In the genomic region with DNA sequence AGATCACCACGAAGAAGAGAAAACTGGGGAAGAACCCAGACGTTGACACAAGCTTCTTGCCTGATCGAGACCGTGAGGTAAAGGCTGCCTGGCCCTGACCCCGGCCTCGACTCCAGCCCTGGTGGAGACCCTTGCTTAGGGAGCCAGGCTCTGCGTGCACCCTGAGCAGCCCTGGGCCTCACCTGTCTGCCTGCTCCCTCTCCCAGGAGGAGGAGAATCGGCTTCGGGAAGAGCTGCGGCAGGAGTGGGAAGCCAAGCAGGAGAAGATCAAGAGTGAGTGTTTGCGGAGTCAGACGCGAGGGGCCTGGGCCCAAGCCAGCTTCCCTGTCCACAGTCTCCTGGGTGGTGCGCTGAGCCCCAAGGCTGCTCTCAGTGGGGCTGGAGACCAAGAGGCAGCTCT, we compare ENCODE assay signal across 33 cellular contexts.
"Had no signal": no experiment of that assay in that cellular context is flagged by ENCODE, and none has a peak within 500 bp of the region (broad histone marks: within the 10 kb centered on the region; RNA-seq: fewer than 3 reads in every experiment).

No MANE protein-coding gene starts in this region.

- H3K27me3 Mint-ChIP-seq: activated B cell treated with CpG ODN at 0.5 μM for 24 hours; activated CD4-positive, alpha-beta memory T cell treated with anti-CD3 and anti-CD28 coated beads for 36 hours; activated CD4-positive, alpha-beta memory T cell treated with anti-CD3 and anti-CD28 coated beads, Interleukin-2, amount 10 ng/mL, durations not matched to agents 7 days and 5 days; activated CD4-positive, alpha-beta T cell treated with anti-CD3 and anti-CD28 coated beads for 36 hours; activated CD4-positive, alpha-beta T cell treated with anti-CD3 and anti-CD28 coated beads, Interleukin-2, amount 10 ng/mL, durations not matched to agents 24 days and 14 days; activated CD4-positive, alpha-beta T cell treated with anti-CD3 and anti-CD28 coated beads, Interleukin-2, amount 10 ng/mL, durations not matched to agents 7 days and 5 days; activated CD8-positive, alpha-beta memory T cell treated with anti-CD3 and anti-CD28 coated beads, Interleukin-2, amount 10 ng/mL, durations not matched to agents 7 days and 5 days; activated CD8-positive, alpha-beta T cell treated with anti-CD3 and anti-CD28 coated beads for 36 hours; T-cell; T-helper 17 cell had no signal

- H3K4me1 Mint-ChIP-seq: WTC11 had no signal

- H3K9me3 Mint-ChIP-seq: activated B cell treated with CpG ODN at 0.5 μM for 24 hours; activated CD4-positive, alpha-beta memory T cell treated with anti-CD3 and anti-CD28 coated beads for 36 hours; activated CD4-positive, alpha-beta memory T cell treated with anti-CD3 and anti-CD28 coated beads, Interleukin-2, amount 10 ng/mL, durations not matched to agents 7 days and 5 days; activated CD4-positive, alpha-beta T cell treated with anti-CD3 and anti-CD28 coated beads, Interleukin-2, amount 10 ng/mL, durations not matched to agents 24 days and 14 days; activated CD4-positive, alpha-beta T cell treated with anti-CD3 and anti-CD28 coated beads, Interleukin-2, amount 10 ng/mL, durations not matched to agents 7 days and 5 days; activated CD8-positive, alpha-beta T cell treated with anti-CD3 and anti-CD28 coated beads for 36 hours; T-cell; T-helper 1 cell treated with Interleukin-12 subunit alpha and Interleukin-12 subunit beta and Interleukin-4 antibody, amounts not matched to agents 30 μg/mL and 1 μg/mL, for 36 hours; T-helper 2 cell treated with Interferon-gamma antibody and Interleukin-4, amounts not matched to agents 5 μg/mL and 100 μg/mL, for 36 hours; WTC11 had no signal

- H3K4me3 Mint-ChIP-seq: activated B cell treated with CpG ODN at 0.5 μM for 24 hours; activated CD4-positive, alpha-beta memory T cell treated with anti-CD3 and anti-CD28 coated beads for 36 hours; activated CD4-positive, alpha-beta memory T cell treated with anti-CD3 and anti-CD28 coated beads, Interleukin-2, amount 10 ng/mL, durations not matched to agents 7 days and 5 days; activated CD4-positive, alpha-beta T cell treated with anti-CD3 and anti-CD28 coated beads for 36 hours; activated CD4-positive, alpha-beta T cell treated with anti-CD3 and anti-CD28 coated beads, Interleukin-2, amount 10 ng/mL, durations not matched to agents 24 days and 14 days; activated CD4-positive, alpha-beta T cell treated with anti-CD3 and anti-CD28 coated beads, Interleukin-2, amount 10 ng/mL, durations not matched to agents 7 days and 5 days; activated CD8-positive, alpha-beta memory T cell treated with anti-CD3 and anti-CD28 coated beads, Interleukin-2, amount 10 ng/mL, durations not matched to agents 7 days and 5 days; activated CD8-positive, alpha-beta T cell treated with anti-CD3 and anti-CD28 coated beads for 36 hours; activated CD8-positive, alpha-beta T cell treated with anti-CD3 and anti-CD28 coated beads, Interleukin-2, amount 10 ng/mL, durations not matched to agents 7 days and 5 days; T-cell; T-helper 1 cell treated with Interleukin-12 subunit alpha and Interleukin-12 subunit beta and Interleukin-4 antibody, amounts not matched to agents 30 μg/mL and 1 μg/mL, for 36 hours; T-helper 17 cell; T-helper 2 cell treated with Interferon-gamma antibody and Interleukin-4, amounts not matched to agents 5 μg/mL and 100 μg/mL, for 36 hours; WTC11 had no signal

- DNase-seq: activated B cell treated with CpG ODN at 0.5 μM for 24 hours; activated CD4-positive, alpha-beta memory T cell treated with anti-CD3 and anti-CD28 coated beads for 36 hours; activated CD4-positive, alpha-beta memory T cell treated with anti-CD3 and anti-CD28 coated beads, Interleukin-2, amount 10 ng/mL, durations not matched to agents 7 days and 5 days; activated CD4-positive, alpha-beta T cell treated with anti-CD3 and anti-CD28 coated beads for 1 hour; activated CD4-positive, alpha-beta T cell treated with anti-CD3 and anti-CD28 coated beads for 36 hours; activated CD4-positive, alpha-beta T cell treated with anti-CD3 and anti-CD28 coated beads for 4 hours; activated CD4-positive, alpha-beta T cell treated with anti-CD3 and anti-CD28 coated beads for 48 hours; activated CD4-positive, alpha-beta T cell treated with anti-CD3 and anti-CD28 coated beads, Interleukin-2, amount 10 ng/mL, durations not matched to agents 24 days and 14 days; activated CD4-positive, alpha-beta T cell treated with anti-CD3 and anti-CD28 coated beads, Interleukin-2, amount 10 ng/mL, durations not matched to agents 7 days and 5 days; activated CD4-positive, alpha-beta T cell treated with anti-CD3 and anti-CD28 coated beads, Interleukin-2, amount 50 U/mL, for 1 hour; activated CD4-positive, alpha-beta T cell treated with anti-CD3 and anti-CD28 coated beads, Interleukin-2, amount 50 U/mL, for 4 hours; activated CD4-positive, alpha-beta T cell treated with anti-CD3 and anti-CD28 coated beads, Interleukin-2, amount 50 U/mL, for 48 hours; activated CD4-positive, CD25-positive, alpha-beta regulatory T cell; activated CD4-positive, CD25-positive, alpha-beta regulatory T cell treated with anti-CD3 and anti-CD28 coated beads, Interleukin-2, amount 50 U/mL, for 72 hours; activated CD8-positive, alpha-beta memory T cell treated with anti-CD3 and anti-CD28 coated beads for 24 hours; activated CD8-positive, alpha-beta memory T cell treated with anti-CD3 and anti-CD28 coated beads, Interleukin-2, amount 10 ng/mL, durations not matched to agents 7 days and 5 days; activated CD8-positive, alpha-beta memory T cell treated with anti-CD3 and anti-CD28 coated beads, Interleukin-2, amount 50 U/mL, for 4 hours; activated CD8-positive, alpha-beta memory T cell treated with anti-CD3 and anti-CD28 coated beads, Interleukin-2, amount 50 U/mL, for 48 hours; activated CD8-positive, alpha-beta T cell treated with anti-CD3 and anti-CD28 coated beads for 36 hours; activated CD8-positive, alpha-beta T cell treated with anti-CD3 and anti-CD28 coated beads, Interleukin-2, amount 10 ng/mL, durations not matched to agents 7 days and 5 days; SW 1271; T-cell; T-helper 1 cell; T-helper 17 cell; T-helper 2 cell; T-helper 9 cell; T1000; WERI-Rb-1 had no signal

- FAIRE-seq: TTC549 had no signal

- H3K27ac ChIP-seq: VCaP, WERI-Rb-1 had no signal

- H3K27ac Mint-ChIP-seq: activated B cell treated with CpG ODN at 0.5 μM for 24 hours; activated CD4-positive, alpha-beta memory T cell treated with anti-CD3 and anti-CD28 coated beads for 36 hours; activated CD4-positive, alpha-beta memory T cell treated with anti-CD3 and anti-CD28 coated beads, Interleukin-2, amount 10 ng/mL, durations not matched to agents 7 days and 5 days; activated CD4-positive, alpha-beta T cell treated with anti-CD3 and anti-CD28 coated beads for 36 hours; activated CD4-positive, alpha-beta T cell treated with anti-CD3 and anti-CD28 coated beads, Interleukin-2, amount 10 ng/mL, durations not matched to agents 24 days and 14 days; activated CD4-positive, alpha-beta T cell treated with anti-CD3 and anti-CD28 coated beads, Interleukin-2, amount 10 ng/mL, durations not matched to agents 7 days and 5 days; activated CD8-positive, alpha-beta memory T cell treated with anti-CD3 and anti-CD28 coated beads, Interleukin-2, amount 10 ng/mL, durations not matched to agents 7 days and 5 days; activated CD8-positive, alpha-beta T cell treated with anti-CD3 and anti-CD28 coated beads for 36 hours; activated CD8-positive, alpha-beta T cell treated with anti-CD3 and anti-CD28 coated beads, Interleukin-2, amount 10 ng/mL, durations not matched to agents 7 days and 5 days; T-cell; T-helper 1 cell treated with Interleukin-12 subunit alpha and Interleukin-12 subunit beta and Interleukin-4 antibody, amounts not matched to agents 30 μg/mL and 1 μg/mL, for 36 hours; T-helper 17 cell; T-helper 2 cell treated with Interferon-gamma antibody and Interleukin-4, amounts not matched to agents 5 μg/mL and 100 μg/mL, for 36 hours; WTC11 had no signal
